In genomic region chr1:39272791-39273071, GRCh38 we compare ENCODE assay signal across 9 cellular contexts.
DNase-seq lines count a peak whose midpoint lies in the region; ATAC-seq and TF ChIP-seq lines count a peak whose summit lies in the region.
"Had no signal": no experiment of that assay in that cellular context is flagged by ENCODE, and none has a peak within 500 bp of the region (broad histone marks: within the 10 kb centered on the region; RNA-seq: fewer than 3 reads in every experiment).

No MANE protein-coding gene starts in this region.

- H2AFZ ChIP-seq in parathyroid adenoma = no peak overlapping the region

- peaks cover 47 to 73% (median 62%) of the 10 kb centered on the region in 10 experiments for H3K4me1 ChIP-seq in BLaER1 treated with 17β-estradiol and CSF1 and Interleukin-3, amounts not matched to agents 10 nM and 100 nM
- H3K4me1 ChIP-seq in parathyroid adenoma = peaks cover 9% of the 10 kb centered on the region

- H3K4me2 ChIP-seq in BLaER1 treated with 17β-estradiol and CSF1 and Interleukin-3, amounts not matched to agents 10 nM and 100 nM = peak overlapping the region in 8 of 11 experiments; percentile 88 to 99 (median 98); a peak in 16 of 22 replicates
- H3K4me2 ChIP-seq in parathyroid adenoma (ENCODE audit: low read length) = peak overlapping the region; percentile 92

- ATAC-seq in HG02763 (IDR thresholded peaks at IDR 0.05; ENCODE audit: unreplicated experiment) = no peak

- H3K9me3 ChIP-seq in BLaER1 treated with 17β-estradiol and CSF1 and Interleukin-3, amounts not matched to agents 10 nM and 100 nM (replicated peaks in 1 of 11) = no peaks in the 10 kb centered on the region
- H3K9me3 ChIP-seq in parathyroid adenoma (ENCODE audit: control insufficient read depth, low read length) = no peaks in the 10 kb centered on the region

- peaks cover 18% of the 10 kb centered on the region for H3K79me2 ChIP-seq in parathyroid adenoma

- in situ Hi-C loops in G401 (cut with HindIII; ENCODE audit: low sequenced_read_pairs) = no loop called here

- H3K9ac ChIP-seq in BLaER1 treated with 17β-estradiol and CSF1 and Interleukin-3, amounts not matched to agents 10 nM and 100 nM = peak overlapping the region in 3 of 11 experiments; percentile 3 to 48 (median 29); a peak in 3 of 22 replicates
- H3K9ac ChIP-seq in parathyroid adenoma = no peak overlapping the region

- DNase-seq in G401 (ENCODE audit: low spot score) (peak; percentile 70), coronary artery (ENCODE audit: low spot score) (no peak), ecto neural progenitor cell (ENCODE audit: low spot score) (no peak), activated gamma-delta T cell (lab: John Stamatoyannopoulos, UW) (no peak)
- DNase-seq in stimulated activated CD4-positive, alpha-beta T cell treated with anti-CD3 and anti-CD28 coated beads, Interleukin-2, amount 100 ng/mL, for 24 hours = no peak
- DNase-seq: KG1 had no signal

- H3K36me3 ChIP-seq in BLaER1 treated with 17β-estradiol and CSF1 and Interleukin-3, amounts not matched to agents 10 nM and 100 nM = peaks cover 0 to 39% (median 10%) of the 10 kb centered on the region in 11 experiments; a peak in 15 of 22 replicates
- no peaks in the 10 kb centered on the region for H3K36me3 ChIP-seq in parathyroid adenoma (ENCODE audit: control insufficient read depth, insufficient read depth, low read length)

- H3K4me3 ChIP-seq in BLaER1 treated with 17β-estradiol and CSF1 and Interleukin-3, amounts not matched to agents 10 nM and 100 nM = no peak overlapping the region
- no peak overlapping the region for H3K4me3 ChIP-seq in coronary artery
- peak overlapping the region; percentile 64 for H3K4me3 ChIP-seq in parathyroid adenoma (ENCODE audit: low read depth, low read length)

- TF ChIP-seq CTCF in coronary artery (IDR thresholded peaks at IDR 0.05) = no peak
- TF ChIP-seq CTCF in parathyroid adenoma (IDR thresholded peaks at IDR 0.05) = no peak

- no peaks in the 10 kb centered on the region for H3K27me3 ChIP-seq in BLaER1 treated with 17β-estradiol and CSF1 and Interleukin-3, amounts not matched to agents 10 nM and 100 nM
- H3K27me3 ChIP-seq in parathyroid adenoma (ENCODE audit: control insufficient read depth, insufficient read depth, low read length) = no peaks in the 10 kb centered on the region

- peak overlapping the region in 6 of 11 experiments; percentile 78 to 91 (median 87); a peak in 11 of 22 replicates for H3K27ac ChIP-seq in BLaER1 treated with 17β-estradiol and CSF1 and Interleukin-3, amounts not matched to agents 10 nM and 100 nM
- peak overlapping the region; percentile 54 to 82 for H3K27ac ChIP-seq in coronary artery
- H3K27ac ChIP-seq in parathyroid adenoma = peak overlapping the region; percentile 92

- peaks cover 12 to 99% (median 39%) of the 10 kb centered on the region in 11 experiments; a peak in 16 of 22 replicates for H4K20me1 ChIP-seq in BLaER1 treated with 17β-estradiol and CSF1 and Interleukin-3, amounts not matched to agents 10 nM and 100 nM
